ENCODE assay signal across 17 cellular contexts in genomic region chr1:182687361-182687760, GRCh38. TPM values are rescaled to one million over a fixed set of nuclear protein-coding genes. Genes with fewer than 3 reads are reported as not detected.
A peak's percentile ranks its signal among the peaks of the same experiment; 100 is the strongest.
DNase-seq lines count a peak whose midpoint lies in the region; ATAC-seq and TF ChIP-seq lines count a peak whose summit lies in the region.
"Had no signal": no experiment of that assay in that cellular context is flagged by ENCODE, and none has a peak within 500 bp of the region (broad histone marks: within the 10 kb centered on the region; RNA-seq: fewer than 3 reads in every experiment).

No MANE protein-coding gene starts in this region.

- POLR2A ChIA-PET in MCF 10A (lab: Yijun Ruan, JAX) = no interaction called here
- POLR2A ChIA-PET in RWPE1 (lab: Yijun Ruan, JAX; ENCODE audit: low non-redundant PET) = no interaction called here

- no peaks in the 10 kb centered on the region for H3K27me3 Mint-ChIP-seq in MCF 10A (ENCODE audit: insufficient read depth, unreplicated experiment)

- H3K27ac ChIP-seq in RWPE1 = no peak overlapping the region
- no peak overlapping the region for H3K27ac ChIP-seq in lower lobe of right lung
- no peak overlapping the region for H3K27ac ChIP-seq in ovary
- H3K27ac ChIP-seq: BLaER1 treated with 17β-estradiol and CSF1 and Interleukin-3, amounts not matched to agents 10 nM and 100 nM had no signal

- CTCF ChIA-PET in MCF 10A (lab: Yijun Ruan, JAX) = interaction anchor here (0.7 kb wide), 1 partner anchor 1694 kb away, joined by 5 read pairs; no protein-coding TSS in a partner anchor
- CTCF ChIA-PET in RWPE1 (lab: Yijun Ruan, JAX) = no interaction called here

- intact Hi-C loops in MCF 10A (cut with micrococcal nuclease) (no loop called here), lower lobe of right lung (cut with DNase I) (no loop called here), ovary (cut with DNase I) (no loop called here)

- BruUV-seq in MCF 10A (replicated peaks; lab: Mats Ljungman, UMichigan) = no TSS peak

- DNase-seq in T47D (ENCODE audit: low read depth in 1 of 2, low spot score in 1 of 2) (peak; percentile 31 to 79), MCF 10A (ENCODE audit: unreplicated experiment) (no peak), RWPE1 (ENCODE audit: low spot score) (peak; percentile 41), lower lobe of right lung (no peak), left lobe of liver (ENCODE audit: low spot score) (no peak), foreskin melanocyte (no peak), ovary (no peak), KBM-7 (no peak)
- DNase-seq: 8988T, DMS153, NCI-H1048, NCI-H146, NCI-H446 treated with DMSO at 0.1 percent for 48 hours had no signal

- TF ChIP-seq POLR2A in ovary (IDR thresholded peaks at IDR 0.05) = no peak

- H3K4me3 ChIP-seq in lower lobe of right lung = no peak overlapping the region
- H3K4me3 ChIP-seq in ovary = no peak overlapping the region
- H3K4me3 ChIP-seq: BLaER1 treated with 17β-estradiol and CSF1 and Interleukin-3, amounts not matched to agents 10 nM and 100 nM; GM12878; HAP-1 had no signal

- ATAC-seq in lower lobe of right lung (peak; percentile 74 to 83), left lobe of liver (no peak)
- ATAC-seq: GM12878 had no signal

- in situ Hi-C loops in T47D (cut with HindIII; ENCODE audit: low pct_unique_long_range_greater_than_20kb, low sequenced_read_pairs) = no loop called here
- in situ Hi-C loops in KBM-7 (cut with MboI; ENCODE audit: low pct_unique_long_range_greater_than_20kb, low sequenced_read_pairs) = no loop called here

- H3K27ac Mint-ChIP-seq in MCF 10A (ENCODE audit: low read depth, unreplicated experiment) = no peak overlapping the region

- H3K36me3 Mint-ChIP-seq in MCF 10A (ENCODE audit: insufficient read depth, unreplicated experiment) = peaks cover 6% of the 10 kb centered on the region

- H3K4me1 Mint-ChIP-seq in MCF 10A (ENCODE audit: insufficient read depth, unreplicated experiment) = no peaks in the 10 kb centered on the region

- no peak for TF ChIP-seq EP300 in ovary (IDR thresholded peaks at IDR 0.05)

- H3K9me3 Mint-ChIP-seq in MCF 10A (ENCODE audit: unreplicated experiment) = peaks cover 7% of the 10 kb centered on the region

- H3K4me1 ChIP-seq in lower lobe of right lung (no peaks in the 10 kb centered on the region), ovary (ENCODE audit: insufficient read depth) (peaks cover 2% of the 10 kb centered on the region)
- H3K4me1 ChIP-seq: HAP-1 had no signal

- H3K27me3 ChIP-seq in lower lobe of right lung (ENCODE audit: low read depth) (no peaks in the 10 kb centered on the region), ovary (no peaks in the 10 kb centered on the region)
- H3K27me3 ChIP-seq: BLaER1 treated with 17β-estradiol and CSF1 and Interleukin-3, amounts not matched to agents 10 nM and 100 nM had no signal

- TF ChIP-seq CTCF in MCF 10A (IDR thresholded peaks at IDR 0.05; ENCODE audit: unreplicated experiment) = no peak
- TF ChIP-seq CTCF in RWPE1 (conservative IDR thresholded peaks at IDR 0.05; ENCODE audit: low read depth) = no peak
- no peak for TF ChIP-seq CTCF in lower lobe of right lung (IDR thresholded peaks at IDR 0.05)
- TF ChIP-seq CTCF in ovary (IDR thresholded peaks at IDR 0.05) = no peak

- no peak overlapping the region for H3K4me3 Mint-ChIP-seq in MCF 10A (ENCODE audit: unreplicated experiment)

- H3K36me3 ChIP-seq in lower lobe of right lung = no peaks in the 10 kb centered on the region
- H3K36me3 ChIP-seq in ovary = no peaks in the 10 kb centered on the region
- H3K36me3 ChIP-seq: BLaER1 treated with 17β-estradiol and CSF1 and Interleukin-3, amounts not matched to agents 10 nM and 100 nM; HAP-1 had no signal

- H3K9me3 ChIP-seq in lower lobe of right lung (no peaks in the 10 kb centered on the region), ovary (no peaks in the 10 kb centered on the region)
- H3K9me3 ChIP-seq: HAP-1 had no signal

RNA-seq across cellular contexts. Expression of gene RGS8, which starts 3.0 kb away (rescaled TPM):
- total RNA-seq in MCF 10A (2022) = not detected in 2 replicates
- total RNA-seq in lower lobe of right lung = not detected
- total RNA-seq in left lobe of liver = not detected
- total RNA-seq in ovary = 1 to 10 TPM in 1 of 7 donors, under 1 TPM in 5, not detected in 1; 0.12 to 1.7 (median 0.25) TPM
- polyA plus RNA-seq in ovary = 1 to 10 TPM in 1 of 2 donors, under 1 TPM in 1; 0.38 to 4.8 TPM
- total RNA-seq: G401 had no signal

Comparison
In these comparisons a context has a peak if more than half of its experiments do, and no peak if none do; other contexts are left out.
1. DNase-seq: peak in T47D (2 of 2) and RWPE1 (single experiment); none in MCF 10A (single experiment), lower lobe of right lung (single experiment), left lobe of liver (single experiment), foreskin melanocyte (single experiment), ovary (0 of 5) and KBM-7 (single experiment).